28 cellular contexts compared by ENCODE assay signal in genomic region chr5:95935553-95936100, GRCh38. TPM values are rescaled to one million over a fixed set of nuclear protein-coding genes. Genes with fewer than 3 reads are reported as not detected.
DNase-seq lines count a peak whose midpoint lies in the region; ATAC-seq, FAIRE-seq and TF ChIP-seq lines count a peak whose summit lies in the region.
"Had no signal": no experiment of that assay in that cellular context is flagged by ENCODE, and none has a peak within 500 bp of the region (broad histone marks: within the 10 kb centered on the region; RNA-seq: fewer than 3 reads in every experiment).

No MANE protein-coding gene starts in this region.

- peaks cover 9 to 30% of the 10 kb centered on the region in 2 experiments for H3K36me3 ChIP-seq in HepG2 (replicated peaks in 1 of 2; ENCODE audit: control insufficient read depth in 1 of 2, insufficient read depth in 2 of 2, low read length in 2 of 2)
- H3K36me3 ChIP-seq in right lobe of liver = peaks cover 0 to 13% (median 2%) of the 10 kb centered on the region in 4 donors
- no peaks in the 10 kb centered on the region; the same call in 1 of the 3 replicates for H3K36me3 ChIP-seq in K562 (ENCODE audit: control insufficient read depth, insufficient read depth, low read length)
- H3K36me3 ChIP-seq in esophagus squamous epithelium = peaks cover 0 to 50% (median 0%) of the 10 kb centered on the region in 3 donors
- H3K36me3 ChIP-seq: gastrocnemius medialis had no signal

- TF ChIP-seq RAD21 in HepG2 (CRISPR knock-in tag; IDR thresholded peaks at IDR 0.05) (no peak), K562 (CRISPR knock-in tag; conservative IDR thresholded peaks at IDR 0.05 in 1 of 2, IDR thresholded peaks at IDR 0.05 in 1 of 2) (no peak)

- BruUV-seq in HepG2 (replicated peaks; lab: Mats Ljungman, UMichigan) (no TSS peak), K562 (replicated peaks; lab: Mats Ljungman, UMichigan) (no TSS peak)

- DNase-seq in HepG2 (ENCODE audit: low spot score) = no peak
- no peak for DNase-seq in right lobe of liver
- DNase-seq in M059J (ENCODE audit: low read depth) = peak; percentile 69
- DNase-seq in K562 (ENCODE audit: extremely low read depth in 1 of 4, low spot score in 3 of 4) = no peak
- no peak for DNase-seq in GM03348 (ENCODE audit: low spot score)
- DNase-seq in activated CD4-positive, alpha-beta T cell treated with anti-CD3 and anti-CD28 coated beads, Interleukin-2, amount 50 U/mL, for 48 hours = no peak
- no peak for DNase-seq in esophagus squamous epithelium (lab: John Stamatoyannopoulos, UW)
- DNase-seq in Kasumi-1 (lab: John Stamatoyannopoulos, UW) = no peak
- DNase-seq: activated CD4-positive, alpha-beta T cell treated with anti-CD3 and anti-CD28 coated beads for 36 hours; activated CD8-positive, alpha-beta T cell treated with anti-CD3 and anti-CD28 coated beads, Interleukin-2, amount 10 ng/mL, durations not matched to agents 7 days and 5 days; activated naive CD8-positive, alpha-beta T cell treated with anti-CD3 and anti-CD28 coated beads for 36 hours; gastrocnemius medialis; mucosa of descending colon; NCI-H1092 treated with DMSO at 0.1 percent for 48 hours; NCI-H187 treated with DMSO at 0.1 percent for 48 hours; NCI-H2227 treated with DMSO at 0.1 percent for 48 hours; NCI-H82; occipital lobe; psoas muscle; stimulated activated CD4-positive, alpha-beta T cell treated with anti-CD3 and anti-CD28 coated beads, Interleukin-15, amount 100 ng/mL, for 24 hours; stimulated activated CD4-positive, alpha-beta T cell treated with anti-CD3 and anti-CD28 coated beads, Interleukin-4, amount 100 ng/mL, for 4 hours; T1000; trophoblast cell had no signal

- no peak for FAIRE-seq in HepG2 (lab: Jason Lieb, UNC)
- FAIRE-seq in K562 (lab: Jason Lieb, UNC) = no peak

- H3K9me3 ChIP-seq in HepG2 (ENCODE audit: low read length) (no peaks in the 10 kb centered on the region), right lobe of liver (no peaks in the 10 kb centered on the region), K562 (replicated peaks; ENCODE audit: control insufficient read depth, insufficient read depth, low read depth, low read length) (no peaks in the 10 kb centered on the region), esophagus squamous epithelium (no peaks in the 10 kb centered on the region)
- H3K9me3 ChIP-seq: ascending aorta, gastrocnemius medialis, mucosa of descending colon, psoas muscle had no signal

- TF ChIP-seq POLR2A in HepG2 (IDR thresholded peaks at IDR 0.05; ENCODE audit: insufficient read depth in 1 of 2, low read depth in 2 of 2, low read length in 2 of 2) (no peak), right lobe of liver (IDR thresholded peaks at IDR 0.05) (no peak), K562 (conservative IDR thresholded peaks at IDR 0.05) (no peak), esophagus squamous epithelium (IDR thresholded peaks at IDR 0.05) (no peak)

- POLR2A ChIA-PET in HepG2 (lab: Yijun Ruan, JAX) = no interaction called here
- POLR2A ChIA-PET in K562 (lab: Yijun Ruan, JAX) = interaction anchor here (0.7 to 2.5 kb wide), 6 partner anchors 9 to 35 kb away, joined by 3 to 12 read pairs (median 4); no protein-coding TSS in a partner anchor

- H2AFZ ChIP-seq in HepG2 (ENCODE audit: low read length) (no peak overlapping the region), K562 (ENCODE audit: low read depth, low read length) (no peak overlapping the region)

- CTCF ChIA-PET in HepG2 (lab: Yijun Ruan, JAX; ENCODE audit: low intra/inter-chr PET ratio, low total read pairs) (no interaction called here), K562 (lab: Yijun Ruan, JAX; ENCODE audit: low intra/inter-chr PET ratio) (no interaction called here)

- in situ Hi-C loops in HepG2 (cut with HindIII; ENCODE audit: extremely low pct_ligation_motif_present, low pct_unique_long_range_greater_than_20kb) = no loop called here
- in situ Hi-C loops in K562 (cut with MboI) = no loop called here

- TF ChIP-seq EP300 in HepG2 (IDR thresholded peaks at IDR 0.05; ENCODE audit: low read depth in 2 of 2, low read length in 2 of 2) (no peak), HepG2 (CRISPR knock-in tag; IDR thresholded peaks at IDR 0.05; ENCODE audit: borderline replicate concordance) (no peak), K562 (IDR thresholded peaks at IDR 0.05; ENCODE audit: low read length) (no peak)

- no peak overlapping the region for H3K27ac ChIP-seq in HepG2 (ENCODE audit: extremely low read length, insufficient read depth, low read length)
- H3K27ac ChIP-seq in right lobe of liver = no peak overlapping the region
- H3K27ac ChIP-seq in K562 (ENCODE audit: extremely low read depth, low read depth, low read length) = no peak overlapping the region; the same call in 2 of the 3 replicates
- peak overlapping the region in 2 of 4 donors; percentile 54 to 57 for H3K27ac ChIP-seq in esophagus squamous epithelium
- H3K27ac ChIP-seq: ascending aorta, gastrocnemius medialis, psoas muscle, VCaP had no signal

- H3K4me1 ChIP-seq in HepG2 (ENCODE audit: insufficient read depth, low read length) = peaks cover 90% of the 10 kb centered on the region
- peaks cover 0 to 23% (median 3%) of the 10 kb centered on the region in 4 donors for H3K4me1 ChIP-seq in right lobe of liver
- H3K4me1 ChIP-seq in K562 (replicated peaks in 1 of 2; ENCODE audit: control insufficient read depth in 2 of 2, insufficient read depth in 2 of 2, low read length in 2 of 2) = peaks cover 9 to 76% of the 10 kb centered on the region in 2 experiments
- H3K4me1 ChIP-seq in esophagus squamous epithelium = peaks cover 9 to 86% (median 13%) of the 10 kb centered on the region in 3 donors

- H3K4me2 ChIP-seq in HepG2 (ENCODE audit: low read depth, low read length) = no peak overlapping the region
- no peak overlapping the region for H3K4me2 ChIP-seq in K562 (ENCODE audit: insufficient read depth, low read length)

- 95% methylated on average over 2 of the region's 2 CpGs for WGBS in HepG2 (ENCODE audit: low lambda C conversion rate)
- WGBS in right lobe of liver (ENCODE audit: insufficient coverage, low coverage, low lambda C conversion rate, missing lambda C conversion rate) = 100% methylated on average over 2 of the region's 2 CpGs
- 0% methylated on average over 2 of the region's 2 CpGs for WGBS in K562 (ENCODE audit: insufficient coverage, low coverage, missing lambda C conversion rate)
- 30 to 59% methylated on average over 2 of the region's 2 CpGs for WGBS in esophagus squamous epithelium, 2 donors

- H3K9ac ChIP-seq in HepG2 (ENCODE audit: insufficient read depth, low read depth, low read length) (no peak overlapping the region), K562 (ENCODE audit: insufficient read depth in 1 of 2, low read depth in 2 of 2, low read length in 2 of 2) (no peak overlapping the region)

- H3K79me2 ChIP-seq in HepG2 (ENCODE audit: insufficient read depth, low read length) = peaks cover 100% of the 10 kb centered on the region
- peaks cover 61% of the 10 kb centered on the region for H3K79me2 ChIP-seq in K562 (ENCODE audit: control insufficient read depth, insufficient read depth, low read length)

- H3K4me3 ChIP-seq in HepG2 (replicated peaks in 1 of 3; ENCODE audit: insufficient read depth in 1 of 3, low read depth in 2 of 3, low read length in 3 of 3) = no peak overlapping the region
- no peak overlapping the region for H3K4me3 ChIP-seq in right lobe of liver
- H3K4me3 ChIP-seq in K562 = no peak overlapping the region
- H3K4me3 ChIP-seq in esophagus squamous epithelium = no peak overlapping the region
- H3K4me3 ChIP-seq: ascending aorta, gastrocnemius medialis, lung, mucosa of descending colon, psoas muscle had no signal

- ATAC-seq in HepG2 = no peak
- ATAC-seq in right lobe of liver = no peak
- ATAC-seq in K562 = no peak
- ATAC-seq: activated CD4-positive, alpha-beta T cell treated with anti-CD3 and anti-CD28 coated beads for 36 hours; activated CD8-positive, alpha-beta T cell treated with anti-CD3 and anti-CD28 coated beads, Interleukin-2, amount 10 ng/mL, durations not matched to agents 7 days and 5 days; gastrocnemius medialis; mucosa of descending colon; natural killer cell treated with Interleukin-12 subunit alpha and Interleukin-12 subunit beta and Interleukin-15 and Interleukin-18, amount 100 ng/mL, for 72 hours; psoas muscle; stimulated activated effector memory CD8-positive, alpha-beta T cell treated with anti-CD3 and anti-CD28 coated beads, Interleukin-12 subunit alpha, Interleukin-12 subunit beta, amount 100 ng/mL, for 72 hours had no signal

- no peak for TF ChIP-seq CTCF in HepG2 (CRISPR knock-in tag; IDR thresholded peaks at IDR 0.05)
- no peak for TF ChIP-seq CTCF in right lobe of liver (IDR thresholded peaks at IDR 0.05)
- TF ChIP-seq CTCF in K562 (IDR thresholded peaks at IDR 0.05 in 2 of 3, conservative IDR thresholded peaks at IDR 0.05 in 1 of 3; ENCODE audit: insufficient read depth in 2 of 3, low read depth in 1 of 3, low read length in 3 of 3) = no peak
- no peak for TF ChIP-seq CTCF in esophagus squamous epithelium (IDR thresholded peaks at IDR 0.05)

- H4K20me1 ChIP-seq in HepG2 (ENCODE audit: insufficient read depth, low read length) = peaks cover 99% of the 10 kb centered on the region
- H4K20me1 ChIP-seq in K562 (replicated peaks; ENCODE audit: control insufficient read depth, insufficient read depth, low read length) = no peaks in the 10 kb centered on the region

- intact Hi-C loops in HepG2 (cut with micrococcal nuclease; ENCODE audit: unreplicated experiment) = no loop called here
- intact Hi-C loops in right lobe of liver (cut with DNase I) = no loop called here
- intact Hi-C loops in K562 (cut with micrococcal nuclease) = loop anchor here (2.0 to 10.0 kb wide), 2 partner anchors 25 to 211 kb away; partner anchors contain the start of gene ELL2
- intact Hi-C loops in esophagus squamous epithelium (cut with DNase I) = no loop called here

- H3K27me3 ChIP-seq in HepG2 (ENCODE audit: control insufficient read depth in 1 of 2, insufficient read depth in 2 of 2, low read length in 2 of 2) (no peaks in the 10 kb centered on the region), right lobe of liver (no peaks in the 10 kb centered on the region), K562 (ENCODE audit: control insufficient read depth in 2 of 2, insufficient read depth in 2 of 2, low read length in 2 of 2) (no peaks in the 10 kb centered on the region), esophagus squamous epithelium (no peaks in the 10 kb centered on the region)
- H3K27me3 ChIP-seq: ascending aorta, gastrocnemius medialis had no signal

- no peaks in the 10 kb centered on the region for H3K9me1 ChIP-seq in K562 (ENCODE audit: control insufficient read depth, insufficient read depth, low read length)

RNA-seq across cellular contexts. Expression of gene ELL2, which starts 26.0 kb away (rescaled TPM):
- 64.5 and 78.9 TPM in 2 replicates for total RNA-seq in HepG2 (2016; rRNA removed; fragmentation: Illumina TruSeq; extraction: Trizol)
- 19.2 and 20.4 TPM in 2 replicates for total RNA-seq in HepG2 (2016; cell fraction: cytosol; rRNA removed; fragmentation: Illumina TruSeq; extraction: Trizol; ENCODE audit: low read depth)
- 69.3 and 74.8 TPM in 2 replicates for total RNA-seq in HepG2 (2016; cell fraction: insoluble cytoplasmic fraction; rRNA removed; fragmentation: Illumina TruSeq; extraction: Trizol)
- 73.2 and 75.4 TPM in 2 replicates for total RNA-seq in HepG2 (2016; cell fraction: membrane; rRNA removed; fragmentation: Illumina TruSeq; extraction: Trizol)
- 121 and 123 TPM in 2 replicates for total RNA-seq in HepG2 (2016; cell fraction: nucleus; rRNA removed; fragmentation: Illumina TruSeq; extraction: Trizol)
- 75.7 and 97.1 TPM in 2 replicates for polyA plus RNA-seq in HepG2 (2011; rRNA removed)
- 40.8 and 54.3 TPM in 2 replicates for polyA plus RNA-seq in HepG2 (2011; cell fraction: cytosol; rRNA removed)
- 68.9 and 74.9 TPM in 2 replicates for polyA plus RNA-seq in HepG2 (2011; cell fraction: nucleus; rRNA removed)
- 87.7 and 101 TPM in 2 replicates for polyA plus RNA-seq in HepG2 (2012)
- polyA plus RNA-seq in HepG2 (2016; cell fraction: cytosol; fragmentation: Illumina TruSeq; extraction: Trizol; ENCODE audit: low read depth) = 13.4 and 15.1 TPM in 2 replicates
- polyA plus RNA-seq in HepG2 (2016; cell fraction: insoluble cytoplasmic fraction; fragmentation: Illumina TruSeq; extraction: Trizol; ENCODE audit: low read depth) = 81.1 and 83.2 TPM in 2 replicates
- 49.0 and 50.1 TPM in 2 replicates for polyA plus RNA-seq in HepG2 (2016; cell fraction: membrane; fragmentation: Illumina TruSeq; extraction: Trizol; ENCODE audit: low read depth)
- polyA plus RNA-seq in HepG2 (2016; cell fraction: nucleus; fragmentation: Illumina TruSeq; extraction: Trizol; ENCODE audit: insufficient read depth, low read depth) = 115 and 124 TPM in 2 replicates
- polyA minus RNA-seq in HepG2 (2011; rRNA and poly(A)+ RNA removed; ENCODE audit: low replicate concordance) = 37.6 and 93.4 TPM in 2 replicates
- 82.9 and 96.7 TPM in 2 replicates for polyA minus RNA-seq in HepG2 (2011; cell fraction: cytosol; rRNA and poly(A)+ RNA removed)
- 685 and 799 TPM in 2 replicates for polyA minus RNA-seq in HepG2 (2011; cell fraction: nucleus; rRNA and poly(A)+ RNA removed)
- 10 to 100 TPM; 74.3 to 96.4 (median 84.5) TPM for total RNA-seq in right lobe of liver
- 220 and 238 TPM in 2 replicates for total RNA-seq in M059J (2014; rRNA removed; shearing (Covaris generic))
- total RNA-seq in K562 (2011; cell fraction: chromatin; rRNA removed; ENCODE audit: low replicate concordance) = 31.2 and 65.3 TPM in 2 replicates
- total RNA-seq in K562 (2011; cell fraction: nucleolus; rRNA removed) = 11.2 and 15.0 TPM in 2 replicates
- total RNA-seq in K562 (2011; cell fraction: nucleoplasm; rRNA removed) = 29.9 and 45.8 TPM in 2 replicates
- 14.0 and 18.3 TPM in 2 replicates for total RNA-seq in K562 (2014; rRNA removed)
- 14.7 and 17.1 TPM in 2 replicates for total RNA-seq in K562 (2014; rRNA removed; fragmentation: Illumina TruSeq; extraction: Trizol)
- 10.1 and 12.5 TPM in 2 replicates for total RNA-seq in K562 (2015; rRNA removed; fragmentation: Illumina TruSeq; extraction: Trizol)
- total RNA-seq in K562 (2021) = 16.2 and 23.1 TPM in 2 replicates
- polyA plus RNA-seq in K562 (2011; rRNA removed) = 11.1 and 16.3 TPM in 2 replicates
- 4.0 and 4.7 TPM in 2 replicates for polyA plus RNA-seq in K562 (2011; cell fraction: cytosol; rRNA removed)
- polyA plus RNA-seq in K562 (2011; cell fraction: nucleus; rRNA removed) = 13.8 and 14.7 TPM in 2 replicates
- 8.3 and 11.9 TPM in 2 replicates for polyA plus RNA-seq in K562 (2012)
- polyA plus RNA-seq in K562 (2014; fragmentation: Illumina TruSeq; extraction: Trizol) = 11.4 and 14.5 TPM in 2 replicates
- 1 to 10 TPM; 4.3 to 6.8 TPM for polyA plus RNA-seq in K562 (2014; fragmentation: Nextera tagmentation; extraction: Ambion mirVana)
- polyA plus RNA-seq in K562 (2014; rRNA removed) = 9.0 and 14.6 TPM in 2 replicates
- polyA minus RNA-seq in K562 (2011; rRNA and poly(A)+ RNA removed) = 21.9 and 28.0 TPM in 2 replicates
- 4.8 and 11.7 TPM in 2 replicates for polyA minus RNA-seq in K562 (2011; cell fraction: cytosol; rRNA and poly(A)+ RNA removed)
- polyA minus RNA-seq in K562 (2011; cell fraction: nucleus; rRNA and poly(A)+ RNA removed) = 21.4 and 33.0 TPM in 2 replicates
- total RNA-seq in esophagus squamous epithelium = 100 to 1,000 TPM in 3 of 4 donors, 10 to 100 TPM in 1; 74.9 to 124 (median 121) TPM

Comparison
In these comparisons a context has a peak if more than half of its experiments do, and no peak if none do; other contexts are left out.
1. Of the 241 proteins assayed by ChIP-seq in both HepG2 and K562: peak only in HepG2: POLR2AphosphoS2 and RBM22; only in K562: EHMT2; in both: none; in neither: 237; mixed calls (peak in some experiments, not most) for 1.